ENCODE assay signal across 8 cellular contexts in the genomic region with DNA sequence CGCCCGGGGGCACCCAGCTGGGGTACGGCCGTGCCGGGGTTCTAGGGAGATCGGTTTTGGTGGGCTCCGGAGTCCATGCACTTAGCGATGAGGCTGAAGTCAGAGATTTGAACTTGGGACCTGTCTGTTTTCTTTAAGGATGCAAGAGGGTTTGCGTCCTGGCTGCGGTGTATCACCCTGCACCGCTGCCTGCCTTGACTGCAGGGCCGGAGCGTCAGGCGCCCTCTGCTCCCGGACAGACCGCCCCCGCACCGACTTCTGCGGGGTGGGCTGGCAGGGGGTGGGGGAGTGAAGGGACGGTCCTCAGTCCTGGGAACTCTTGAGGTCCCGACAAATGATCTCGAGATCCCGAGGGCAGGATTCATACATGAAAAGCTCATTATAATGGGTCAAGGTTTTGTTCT. TPM values are rescaled to one million over a fixed set of nuclear protein-coding genes. Genes with fewer than 3 reads are reported as not detected.
DNase-seq lines count a peak whose midpoint lies in the region; ATAC-seq and TF ChIP-seq lines count a peak whose summit lies in the region.

No MANE protein-coding gene starts in this region.

- H3K36me3 ChIP-seq in Panc1 (ENCODE audit: control insufficient read depth, insufficient read depth, low read length) (no peaks in the 10 kb centered on the region), endodermal cell (ENCODE audit: control insufficient read depth, insufficient read depth, low read length) (peaks cover 20% of the 10 kb centered on the region)

- ATAC-seq in Panc1 (peak; percentile 14; the same call in 1 of the 2 replicates), GM21390 (IDR thresholded peaks at IDR 0.05; ENCODE audit: unreplicated experiment) (no peak)

- DNase-seq in activated CD4-positive, alpha-beta T cell treated with anti-CD3 and anti-CD28 coated beads for 48 hours: peak; percentile 42
- DNase-seq in activated CD4-positive, alpha-beta T cell treated with anti-CD3 and anti-CD28 coated beads for 4 hours: no peak
- DNase-seq in Panc1 (ENCODE audit: low read depth, low spot score) (no peak), endodermal cell (no peak), nephron progenitor cell (peak; percentile 29), SKM-1 treated with dmso at 0.1 percent for 144 hours (lab: John Stamatoyannopoulos, UW; ENCODE audit: unreplicated experiment) (no peak), medulla oblongata (ENCODE audit: extremely low spot score) (no peak)

- H3K4me1 Mint-ChIP-seq in endodermal cell (peaks cover 11% of the 10 kb centered on the region), nephron progenitor cell (peaks cover 32% of the 10 kb centered on the region)

- POLR2A ChIA-PET in Panc1 (lab: Charles Lee): no interaction called here

- peak overlapping the region; percentile 69 to 81 for H3K4me3 ChIP-seq in Panc1 (ENCODE audit: low read depth in 2 of 2, low read length in 2 of 2)
- peak overlapping the region; percentile 87 for H3K4me3 ChIP-seq in endodermal cell (ENCODE audit: low read length)

- H3K9me3 ChIP-seq in Panc1 (ENCODE audit: control insufficient read depth, insufficient read depth, low read depth, low read length) (no peaks in the 10 kb centered on the region), endodermal cell (ENCODE audit: control insufficient read depth, low read length) (no peaks in the 10 kb centered on the region)

- H3K27ac Mint-ChIP-seq in endodermal cell (no peak overlapping the region), nephron progenitor cell (no peak overlapping the region)

- H3K9me3 Mint-ChIP-seq in endodermal cell (no peaks in the 10 kb centered on the region), nephron progenitor cell (no peaks in the 10 kb centered on the region)

- no TSS peak for BruUV-seq in Panc1 (replicated peaks; lab: Mats Ljungman, UMichigan)

- TF ChIP-seq CTCF in Panc1 (IDR thresholded peaks at IDR 0.05) (no peak), endodermal cell (conservative IDR thresholded peaks at IDR 0.05) (no peak), nephron progenitor cell (IDR thresholded peaks at IDR 0.05) (no peak)

- H3K27ac ChIP-seq in Panc1 (ENCODE audit: low read length) (peak overlapping the region; percentile 71), endodermal cell (ENCODE audit: low read depth, low read length) (no peak overlapping the region)

- WGBS in endodermal cell (ENCODE audit: insufficient coverage in 1 of 2, insufficient read length in 1 of 2), 2 experiments: 0 to 4% methylated on average over 8 to 23 of the region's 23 CpGs

- H3K4me3 Mint-ChIP-seq in endodermal cell (peak overlapping the region; percentile 82), nephron progenitor cell (peak overlapping the region; percentile 72)

- intact Hi-C loops in Panc1 (cut with micrococcal nuclease; ENCODE audit: unreplicated experiment): no loop called here

- H3K4me1 ChIP-seq in Panc1 (ENCODE audit: control insufficient read depth, insufficient read depth, low read length) (peaks cover 12% of the 10 kb centered on the region; the same call in 1 of the 2 replicates), endodermal cell (ENCODE audit: control insufficient read depth, insufficient read depth, low read length) (peaks cover 6% of the 10 kb centered on the region)

- H3K36me3 Mint-ChIP-seq in endodermal cell (ENCODE audit: low read depth): peaks cover 18% of the 10 kb centered on the region
- peaks cover 19% of the 10 kb centered on the region for H3K36me3 Mint-ChIP-seq in nephron progenitor cell (ENCODE audit: low read depth)

- in situ Hi-C loops in Panc1 (cut with HindIII; ENCODE audit: low pct_unique_long_range_greater_than_20kb, low sequenced_read_pairs): no loop called here

- H3K27me3 Mint-ChIP-seq in endodermal cell (ENCODE audit: insufficient read depth) (peaks cover 8% of the 10 kb centered on the region), nephron progenitor cell (ENCODE audit: low read depth, poor library complexity) (peaks cover 4% of the 10 kb centered on the region)

- H3K9ac ChIP-seq in endodermal cell (ENCODE audit: extremely low read depth, low read length, poor library complexity, severe bottlenecking): peak overlapping the region; percentile 58

- H3K27me3 ChIP-seq in Panc1 (ENCODE audit: control insufficient read depth, insufficient read depth, low read length): no peaks in the 10 kb centered on the region
- H3K27me3 ChIP-seq in endodermal cell (ENCODE audit: control insufficient read depth, insufficient read depth, low read length, poor library complexity, severe bottlenecking): no peaks in the 10 kb centered on the region

- CTCF ChIA-PET in Panc1 (lab: Charles Lee): interaction anchor here (1.0 to 1.4 kb wide), 3 partner anchors 10 to 19 kb away, joined by 3 read pairs; no protein-coding TSS in a partner anchor

RNA-seq across cellular contexts. Expression of gene PDP2, which starts 0.7 kb away (rescaled TPM):
- total RNA-seq in Panc1 (2021; ENCODE audit: unreplicated experiment) (15.9 TPM), endodermal cell (10 to 100 TPM; 23.1 to 31.5 TPM)
- 5.8 TPM for polyA plus RNA-seq in Panc1 (2012; ENCODE audit: insufficient read length)
- polyA plus RNA-seq in endodermal cell (2013, experiment 1 of 2): 11.4 TPM
- polyA plus RNA-seq in endodermal cell (2013, experiment 2 of 2): 12.5 TPM

RNA-seq across cellular contexts. Expression of gene CA7, which starts 36.8 kb away (rescaled TPM):
- total RNA-seq in Panc1 (2021; ENCODE audit: unreplicated experiment) (not detected), endodermal cell (not detected)
- 0.19 TPM for polyA plus RNA-seq in Panc1 (2012; ENCODE audit: insufficient read length)
- polyA plus RNA-seq in endodermal cell (2013, experiment 1 of 2): 0.36 TPM
- polyA plus RNA-seq in endodermal cell (2013, experiment 2 of 2): not detected

RNA-seq across cellular contexts. Expression of gene CDH16, which starts 37.7 kb away (rescaled TPM):
- not detected for total RNA-seq in Panc1 (2021; ENCODE audit: unreplicated experiment)
- not detected for polyA plus RNA-seq in Panc1 (2012; ENCODE audit: insufficient read length)
- not detected for total RNA-seq in endodermal cell
- not detected for polyA plus RNA-seq in endodermal cell (2013, experiment 1 of 2)
- not detected for polyA plus RNA-seq in endodermal cell (2013, experiment 2 of 2)

RNA-seq across cellular contexts. Expression of gene RRAD, which starts 44.3 kb away (rescaled TPM):
- total RNA-seq in Panc1 (2021; ENCODE audit: unreplicated experiment) (4.3 TPM), endodermal cell (under 1 TPM in 1 of 2 donors, not detected in 1; 0.55 TPM)
- 4.5 TPM for polyA plus RNA-seq in Panc1 (2012; ENCODE audit: insufficient read length)
- 0.53 TPM for polyA plus RNA-seq in endodermal cell (2013, experiment 1 of 2)
- polyA plus RNA-seq in endodermal cell (2013, experiment 2 of 2): 0.46 TPM

RNA-seq across cellular contexts. Expression of gene NAE1, which starts 50.2 kb away (rescaled TPM):
- total RNA-seq in Panc1 (2021; ENCODE audit: unreplicated experiment) (70.7 TPM), endodermal cell (100 to 1,000 TPM; 129 to 166 TPM)
- 42.7 TPM for polyA plus RNA-seq in Panc1 (2012; ENCODE audit: insufficient read length)
- 141 TPM for polyA plus RNA-seq in endodermal cell (2013, experiment 1 of 2)
- 140 TPM for polyA plus RNA-seq in endodermal cell (2013, experiment 2 of 2)

Comparison
In these comparisons a context has a peak if more than half of its experiments do, and no peak if none do; other contexts are left out.
1. DNase-seq: peak in activated CD4-positive, alpha-beta T cell treated with anti-CD3 and anti-CD28 coated beads for 48 hours (single experiment) and nephron progenitor cell (single experiment); none in activated CD4-positive, alpha-beta T cell treated with anti-CD3 and anti-CD28 coated beads for 4 hours (0 of 2), Panc1 (single experiment), endodermal cell (single experiment), SKM-1 treated with dmso at 0.1 percent for 144 hours (single experiment) and medulla oblongata (single experiment).